In genomic region chr9:15509931-15510788, GRCh38 we compare ENCODE assay signal across 8 cellular contexts. TPM values are rescaled to one million over a fixed set of nuclear protein-coding genes. Genes with fewer than 3 reads are reported as not detected.
A peak's percentile ranks its signal among the peaks of the same experiment; 100 is the strongest.
DNase-seq lines count a peak whose midpoint lies in the region; ATAC-seq and TF ChIP-seq lines count a peak whose summit lies in the region.

No MANE protein-coding gene starts in this region.

- intact Hi-C loops in A673 (cut with micrococcal nuclease; ENCODE audit: unreplicated experiment) (no loop called here), head of caudate nucleus (cut with DNase I) (loop anchor here (2.0 to 5.0 kb wide), 2 partner anchors 43 to 88 kb away; partner anchors contain the start of genes CCDC171 and SNAPC3)
- intact Hi-C loops in activated naive CD4-positive, alpha-beta T cell treated with anti-CD3 and anti-CD28 coated beads for 36 hours (cut with micrococcal nuclease): loop anchor here (2.0 to 5.0 kb wide), 3 partner anchors 203 to 518 kb away; partner anchors contain the start of gene TTC39B

- no peak for TF ChIP-seq CTCF in A673 (conservative IDR thresholded peaks at IDR 0.05; ENCODE audit: low read depth, low read length)
- TF ChIP-seq CTCF in type B pancreatic cell (conservative IDR thresholded peaks at IDR 0.05): no peak

- H3K9me3 ChIP-seq in A673 (ENCODE audit: low read depth, low read length, poor library complexity, severe bottlenecking): no peaks in the 10 kb centered on the region

- H3K27ac Mint-ChIP-seq in activated naive CD4-positive, alpha-beta T cell treated with anti-CD3 and anti-CD28 coated beads for 36 hours: peak overlapping the region; percentile 93
- peak overlapping the region; percentile 80 for H3K27ac Mint-ChIP-seq in type B pancreatic cell

- ATAC-seq in GM18868 (IDR thresholded peaks at IDR 0.05; ENCODE audit: unreplicated experiment) (peak; percentile 33), HG03135 (IDR thresholded peaks at IDR 0.05; ENCODE audit: unreplicated experiment) (peak; percentile 38)

- H3K27ac ChIP-seq in A673 (ENCODE audit: low read depth, low read length, poor library complexity, severe bottlenecking): peak overlapping the region; percentile 100

- H3K27me3 Mint-ChIP-seq in activated naive CD4-positive, alpha-beta T cell treated with anti-CD3 and anti-CD28 coated beads for 36 hours (ENCODE audit: low read depth): no peaks in the 10 kb centered on the region
- no peaks in the 10 kb centered on the region for H3K27me3 Mint-ChIP-seq in type B pancreatic cell

- H3K9me3 Mint-ChIP-seq in activated naive CD4-positive, alpha-beta T cell treated with anti-CD3 and anti-CD28 coated beads for 36 hours: no peaks in the 10 kb centered on the region
- no peaks in the 10 kb centered on the region for H3K9me3 Mint-ChIP-seq in type B pancreatic cell

- CTCF ChIA-PET in A673 (lab: Charles Lee): interaction anchor here (0.6 kb wide), 1 partner anchor 300 kb away, joined by 3 read pairs; no protein-coding TSS in a partner anchor
- CTCF ChIA-PET in activated naive CD4-positive, alpha-beta T cell treated with anti-CD3 and anti-CD28 coated beads for 36 hours (lab: Charles Lee): interaction anchor here (1.0 to 1.5 kb wide), 2 partner anchors 42 to 302 kb away, joined by 3 to 4 read pairs; no protein-coding TSS in a partner anchor

- H3K36me3 Mint-ChIP-seq in activated naive CD4-positive, alpha-beta T cell treated with anti-CD3 and anti-CD28 coated beads for 36 hours (ENCODE audit: low read depth): peaks cover 39% of the 10 kb centered on the region
- peaks cover 23% of the 10 kb centered on the region for H3K36me3 Mint-ChIP-seq in type B pancreatic cell

- BruUV-seq in A673 (replicated peaks; lab: Mats Ljungman, UMichigan): no TSS peak

- H3K36me3 ChIP-seq in A673 (ENCODE audit: insufficient read depth, low read length, poor library complexity, severe bottlenecking): peaks cover 11% of the 10 kb centered on the region

- H3K4me1 Mint-ChIP-seq in activated naive CD4-positive, alpha-beta T cell treated with anti-CD3 and anti-CD28 coated beads for 36 hours (ENCODE audit: low read depth): peaks cover 55% of the 10 kb centered on the region
- H3K4me1 Mint-ChIP-seq in type B pancreatic cell (ENCODE audit: unreplicated experiment): peaks cover 30% of the 10 kb centered on the region

- H3K4me1 ChIP-seq in A673 (ENCODE audit: insufficient read depth, low read length, poor library complexity, severe bottlenecking): no peaks in the 10 kb centered on the region

- peak overlapping the region; percentile 92 for H3K4me3 Mint-ChIP-seq in activated naive CD4-positive, alpha-beta T cell treated with anti-CD3 and anti-CD28 coated beads for 36 hours
- peak overlapping the region; percentile 91 for H3K4me3 Mint-ChIP-seq in type B pancreatic cell

- POLR2A ChIA-PET in A673 (lab: Charles Lee; ENCODE audit: low non-redundant PET): no interaction called here

- H3K4me3 ChIP-seq in A673 (ENCODE audit: low read depth, low read length, poor library complexity, severe bottlenecking): peak overlapping the region; percentile 79

- DNase-seq in A673 (ENCODE audit: low spot score) (peak; percentile 29), RPMI8226 (peak; percentile 58), head of caudate nucleus (peak in 38 of 42 donors; percentile 33 to 79 (median 56)), pons (ENCODE audit: low spot score) (peak; percentile 25), type B pancreatic cell (ENCODE audit: extremely low spot score, unreplicated experiment) (no peak)
- peak; percentile 77 for DNase-seq in activated naive CD4-positive, alpha-beta T cell treated with anti-CD3 and anti-CD28 coated beads for 36 hours

- no peaks in the 10 kb centered on the region for H3K27me3 ChIP-seq in A673 (replicated peaks; ENCODE audit: insufficient read depth, low read depth, low read length, poor library complexity)

RNA-seq across cellular contexts. Expression of gene PSIP1, which starts 0.6 kb away (rescaled TPM):
- 70.0 and 78.5 TPM in 2 replicates for total RNA-seq in A673 (2021)
- total RNA-seq in activated naive CD4-positive, alpha-beta T cell treated with anti-CD3 and anti-CD28 coated beads for 36 hours: 100 to 1,000 TPM; 161 to 164 TPM
- 26.8 and 117 TPM in 2 replicates for total RNA-seq in type B pancreatic cell (ENCODE audit: low replicate concordance)

RNA-seq across cellular contexts. Expression of gene CCDC171, which starts 42.7 kb away (rescaled TPM):
- total RNA-seq in A673 (2021) (72.5 and 77.4 TPM in 2 replicates), type B pancreatic cell (ENCODE audit: low replicate concordance) (1.5 and 7.4 TPM in 2 replicates)
- total RNA-seq in activated naive CD4-positive, alpha-beta T cell treated with anti-CD3 and anti-CD28 coated beads for 36 hours: 1 to 10 TPM; 2.0 to 2.7 TPM
